In genomic region chr6:30495993-30496392, GRCh38 we compare ENCODE assay signal across 10 cellular contexts. TPM values are rescaled to one million over a fixed set of nuclear protein-coding genes. Genes with fewer than 3 reads are reported as not detected.
A peak's percentile ranks its signal among the peaks of the same experiment; 100 is the strongest.
DNase-seq lines count a peak whose midpoint lies in the region; ATAC-seq and TF ChIP-seq lines count a peak whose summit lies in the region.
"Had no signal": no experiment of that assay in that cellular context is flagged by ENCODE, and none has a peak within 500 bp of the region (broad histone marks: within the 10 kb centered on the region; RNA-seq: fewer than 3 reads in every experiment).

No MANE protein-coding gene starts in this region.

- peaks cover 0 to 2% (median 0%) of the 10 kb centered on the region in 7 donors for H3K9me3 Mint-ChIP-seq in CD14-positive monocyte
- no peaks in the 10 kb centered on the region for H3K9me3 Mint-ChIP-seq in dendritic cell treated with granulocyte-macrophage colony-stimulating factor and Interleukin-4, amounts not matched to agents 40 ng/mL and 50 ng/mL, for 4 days

- no peaks in the 10 kb centered on the region for H3K9me3 ChIP-seq in HCT116 (ENCODE audit: control insufficient read depth in 1 of 2, insufficient read depth in 1 of 2, low read depth in 1 of 2, low read length in 2 of 2)
- peaks cover 4% of the 10 kb centered on the region for H3K9me3 ChIP-seq in neutrophil

- no peak for TF ChIP-seq RAD21 in HCT116 (IDR thresholded peaks at IDR 0.05; ENCODE audit: low read depth)

- peak overlapping the region in 1 of 2 donors; percentile 39 for H3K4me3 Mint-ChIP-seq in CD14-positive monocyte
- no peak overlapping the region for H3K4me3 Mint-ChIP-seq in dendritic cell treated with granulocyte-macrophage colony-stimulating factor and Interleukin-4, amounts not matched to agents 40 ng/mL and 50 ng/mL, for 4 days

- CTCF ChIA-PET in HCT116 (lab: Charles Lee): interaction anchor here (1.5 kb wide), 1 partner anchor 49 kb away, joined by 5 read pairs; no protein-coding TSS in a partner anchor

- no peaks in the 10 kb centered on the region for H3K27me3 ChIP-seq in HCT116 (ENCODE audit: insufficient read depth, low read length)
- H3K27me3 ChIP-seq in neutrophil: no peaks in the 10 kb centered on the region

- no peak overlapping the region for H2AFZ ChIP-seq in HCT116 (ENCODE audit: low read depth, low read length, poor library complexity, severe bottlenecking)

- peaks cover 7 to 8% of the 10 kb centered on the region in 2 experiments; a peak in 3 of 4 replicates for H3K36me3 ChIP-seq in HCT116 (ENCODE audit: control insufficient read depth in 1 of 2, insufficient read depth in 2 of 2, low read length in 2 of 2)
- peaks cover 38% of the 10 kb centered on the region for H3K36me3 ChIP-seq in neutrophil

- H3K4me2 ChIP-seq in HCT116 (ENCODE audit: low read length): 0 out of 2 replicates have a peak overlapping the region, but pooled peaks have one; percentile 13

- ATAC-seq in HCT116: no peak
- no peak for ATAC-seq in GM19455 (IDR thresholded peaks at IDR 0.05; ENCODE audit: unreplicated experiment)
- no peak for ATAC-seq in HG03521 (IDR thresholded peaks at IDR 0.05; ENCODE audit: unreplicated experiment)
- no peak for ATAC-seq in GM18870 (IDR thresholded peaks at IDR 0.05; ENCODE audit: unreplicated experiment)

- TF ChIP-seq POLR2A in HCT116 (IDR thresholded peaks at IDR 0.05; ENCODE audit: borderline replicate concordance, extremely low read depth, insufficient read depth, insufficient read length): no peak

- no peak overlapping the region for H3K4me3 ChIP-seq in HCT116 (replicated peaks in 1 of 2; ENCODE audit: low read depth in 1 of 2, low read length in 2 of 2)
- H3K4me3 ChIP-seq in neutrophil (ENCODE audit: low read depth in 1 of 2, low read length in 1 of 2): peak overlapping the region in 1 of 2 experiments; percentile 31

- H3K27ac Mint-ChIP-seq in CD14-positive monocyte: peak overlapping the region; percentile 88 to 97 (median 94)
- peak overlapping the region; percentile 75 for H3K27ac Mint-ChIP-seq in dendritic cell treated with granulocyte-macrophage colony-stimulating factor and Interleukin-4, amounts not matched to agents 40 ng/mL and 50 ng/mL, for 4 days

- no peaks in the 10 kb centered on the region for H3K9me2 ChIP-seq in HCT116 (ENCODE audit: insufficient read depth)

- no peak for TF ChIP-seq CTCF in CD14-positive monocyte (IDR thresholded peaks at IDR 0.05)
- no peak for TF ChIP-seq CTCF in HCT116 (IDR thresholded peaks at IDR 0.05 in 2 of 3, conservative IDR thresholded peaks at IDR 0.05 in 1 of 3; ENCODE audit: borderline replicate concordance in 1 of 3, insufficient read depth in 1 of 3, low read depth in 2 of 3, low read length in 2 of 3)
- TF ChIP-seq CTCF in neutrophil (IDR thresholded peaks at IDR 0.05): no peak

- peaks cover 0 to 6% (median 4%) of the 10 kb centered on the region in 3 donors for H3K27me3 Mint-ChIP-seq in CD14-positive monocyte (ENCODE audit: low read depth in 3 of 3)
- H3K27me3 Mint-ChIP-seq in dendritic cell treated with granulocyte-macrophage colony-stimulating factor and Interleukin-4, amounts not matched to agents 40 ng/mL and 50 ng/mL, for 4 days: no peaks in the 10 kb centered on the region

- POLR2A ChIA-PET in HCT116 (lab: Charles Lee): no interaction called here

- no TSS peak for BruUV-seq in HCT116 (replicated peaks; lab: Mats Ljungman, UMichigan)

- peaks cover 75% of the 10 kb centered on the region for H3K4me1 Mint-ChIP-seq in CD14-positive monocyte
- peaks cover 73% of the 10 kb centered on the region for H3K4me1 Mint-ChIP-seq in dendritic cell treated with granulocyte-macrophage colony-stimulating factor and Interleukin-4, amounts not matched to agents 40 ng/mL and 50 ng/mL, for 4 days (ENCODE audit: low read depth)

- peaks cover 29 to 35% of the 10 kb centered on the region in 2 donors for H3K36me3 Mint-ChIP-seq in CD14-positive monocyte
- H3K36me3 Mint-ChIP-seq in dendritic cell treated with granulocyte-macrophage colony-stimulating factor and Interleukin-4, amounts not matched to agents 40 ng/mL and 50 ng/mL, for 4 days (ENCODE audit: low read depth): peaks cover 36% of the 10 kb centered on the region

- H3K9ac ChIP-seq in HCT116 (ENCODE audit: low read length): no peak overlapping the region

- peaks cover 6% of the 10 kb centered on the region; the same call in 1 of the 2 replicates for H3K79me2 ChIP-seq in HCT116 (ENCODE audit: insufficient read depth, low read length)

- H3K27ac ChIP-seq in HCT116 (ENCODE audit: low read depth, low read length): no peak overlapping the region
- peak overlapping the region; percentile 98 for H3K27ac ChIP-seq in neutrophil

- DNase-seq in CD14-positive monocyte (ENCODE audit: low spot score): no peak
- DNase-seq in HCT116 (ENCODE audit: low read depth, low spot score): no peak
- DNase-seq: anterior cingulate cortex; effector CD4-positive, alpha-beta T cell; MM.1S had no signal

- H3K4me1 ChIP-seq in HCT116 (ENCODE audit: control insufficient read depth in 1 of 2, insufficient read depth in 2 of 2, low read length in 2 of 2) (peaks cover 0 to 6% of the 10 kb centered on the region in 2 experiments; a peak in 2 of 4 replicates), neutrophil (ENCODE audit: control insufficient read depth in 1 of 2, insufficient read depth in 1 of 2, low read depth in 1 of 2, low read length in 1 of 2) (peaks cover 79 to 80% of the 10 kb centered on the region in 2 experiments)

- RAD21 ChIA-PET in HCT116 (lab: Charles Lee; ENCODE audit: low non-redundant PET in 1 of 2, low total read pairs in 2 of 2, uncharacterized antibody in 2 of 2, unreplicated experiment in 2 of 2): no interaction called here

- intact Hi-C loops in CD14-positive monocyte (cut with micrococcal nuclease) (no loop called here), HCT116 (cut with micrococcal nuclease) (no loop called here)
- intact Hi-C loops in dendritic cell treated with granulocyte-macrophage colony-stimulating factor and Interleukin-4, amounts not matched to agents 40 ng/mL and 50 ng/mL, for 4 days (cut with micrococcal nuclease): loop anchor here (2.0 kb wide), 1 partner anchor 37 kb away; no protein-coding TSS in a partner anchor

- no peaks in the 10 kb centered on the region for H4K20me1 ChIP-seq in HCT116 (ENCODE audit: insufficient read depth)

TF ChIP-seq in HCT116, 20 proteins besides CTCF, POLR2A, EP300 and RAD21:
- TF ChIP-seq TCF7L2 (IDR thresholded peaks at IDR 0.05; ENCODE audit: borderline replicate concordance, extremely low read depth, insufficient read depth, insufficient read length): no peak
- no peak for TF ChIP-seq SP1 (IDR thresholded peaks at IDR 0.05; ENCODE audit: low read depth)
- TF ChIP-seq SIN3A (IDR thresholded peaks at IDR 0.05; ENCODE audit: low read depth): no peak
- TF ChIP-seq POLR2AphosphoS5 (IDR thresholded peaks at IDR 0.05; ENCODE audit: low read depth, low read length): no peak
- TF ChIP-seq ZFX (IDR thresholded peaks at IDR 0.05): no peak
- TF ChIP-seq ATF3 (IDR thresholded peaks at IDR 0.05): no peak
- TF ChIP-seq YY1 (IDR thresholded peaks at IDR 0.05; ENCODE audit: extremely low read depth, insufficient replicate concordance, low read depth, low read length): no peak
- no peak for TF ChIP-seq EGR1 (IDR thresholded peaks at IDR 0.05; ENCODE audit: low read depth)
- no peak for TF ChIP-seq EZH2 (IDR thresholded peaks at IDR 0.05)
- TF ChIP-seq CEBPB (IDR thresholded peaks at IDR 0.05; ENCODE audit: low read depth): no peak

RNA-seq across cellular contexts. Expression of gene HLA-E, which starts 6.7 kb away (rescaled TPM):
- 100 to 1,000 TPM; 870 to 944 TPM for polyA plus RNA-seq in CD14-positive monocyte
- total RNA-seq in HCT116 (2021; ENCODE audit: unreplicated experiment): 108 TPM
- 130 and 147 TPM in 2 replicates for polyA plus RNA-seq in HCT116 (2012)
